In the genomic region with DNA sequence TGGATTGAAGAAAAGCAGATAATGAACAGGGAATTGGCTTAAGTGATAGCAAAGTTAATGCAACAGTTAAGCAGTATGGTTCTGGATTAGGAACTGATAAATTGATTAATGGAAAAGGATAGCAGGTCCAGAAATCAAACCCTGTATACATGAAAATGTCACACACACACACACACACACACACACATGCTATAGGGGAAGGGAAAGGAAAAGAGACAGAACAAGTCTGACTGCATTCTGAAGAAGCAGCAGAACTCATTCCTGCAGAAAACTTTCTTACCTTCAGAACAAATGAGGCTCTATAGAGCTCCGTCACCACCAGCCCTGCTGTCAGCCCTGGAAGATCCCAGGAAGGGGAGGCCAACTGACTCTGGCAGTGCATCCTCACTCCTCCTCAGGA, we compare ENCODE assay signal across 6 cellular contexts.
DNase-seq lines count a peak whose midpoint lies in the region; ATAC-seq, FAIRE-seq and TF ChIP-seq lines count a peak whose summit lies in the region.
"Not testable (repeated sequence)": the region's sequence is repeated elsewhere in the genome, so short reads cannot be mapped to it uniquely, and the experiment has no call there.

No MANE protein-coding gene starts in this region.

- CTCF ChIA-PET in H1 (lab: Charles Lee; ENCODE audit: partially characterized antibody) = not testable (repeated sequence)

- not testable (repeated sequence) for H4K5ac ChIP-seq in H1 (ENCODE audit: insufficient read length, low read depth, low read length)

- not testable (repeated sequence) for H3K4ac ChIP-seq in H1 (replicated peaks; ENCODE audit: insufficient read length, low read depth, low read length); trophoblast cell (ENCODE audit: low read depth, low read length)

- not testable (repeated sequence) for H2BK20ac ChIP-seq in H1 (ENCODE audit: low read length)

- H3K56ac ChIP-seq in H1 (replicated peaks; ENCODE audit: insufficient read length, low read depth, low read length) = not testable (repeated sequence)

- H3K27ac ChIP-seq in astrocyte (ENCODE audit: low read depth, low read length); H1 (ENCODE audit: low read depth, low read length); trophoblast cell (ENCODE audit: low read depth, low read length): not testable (repeated sequence)

- TF ChIP-seq RAD21 in H1 (IDR thresholded peaks at IDR 0.05 in 1 of 2, conservative IDR thresholded peaks at IDR 0.05 in 1 of 2; ENCODE audit: low read depth in 2 of 2, low read length in 2 of 2) = not testable (repeated sequence)

- not testable (repeated sequence) for H3K36me3 ChIP-seq in astrocyte (ENCODE audit: insufficient read depth, low read length); H1 (ENCODE audit: control insufficient read depth in 2 of 4, insufficient read depth in 4 of 4, low read length in 3 of 4); trophoblast cell (ENCODE audit: control insufficient read depth in 1 of 2, insufficient read depth in 2 of 2, low read length in 2 of 2)

- not testable (repeated sequence) for H4K12ac ChIP-seq in trophoblast cell (ENCODE audit: low read depth, low read length)

- not testable (repeated sequence) for H3K36me3 Mint-ChIP-seq in astrocyte (ENCODE audit: low read depth, unreplicated experiment)

- H2AK5ac ChIP-seq in H1 (ENCODE audit: low read depth, low read length); trophoblast cell (ENCODE audit: low read length): not testable (repeated sequence)

- H2BK5ac ChIP-seq in H1 (ENCODE audit: low read depth, low read length); trophoblast cell (ENCODE audit: low read depth, low read length, poor library complexity): not testable (repeated sequence)

- intact Hi-C loops in left colon (cut with DNase I, micrococcal nuclease) = not testable (repeated sequence)

- H4K20me1 ChIP-seq in astrocyte (ENCODE audit: insufficient read depth, low read length); H1 (replicated peaks in 1 of 2; ENCODE audit: control insufficient read depth in 1 of 2, insufficient read depth in 2 of 2, low read length in 2 of 2): not testable (repeated sequence)

- H3K9me3 ChIP-seq in astrocyte (ENCODE audit: insufficient read depth, low read depth, low read length); H1 (ENCODE audit: insufficient read depth in 2 of 2, low read depth in 1 of 2, low read length in 1 of 2); trophoblast cell (ENCODE audit: insufficient read depth, low read depth, low read length): not testable (repeated sequence)

- not testable (repeated sequence) for H3K27me3 ChIP-seq in astrocyte (ENCODE audit: insufficient read depth, low read length); H1 (replicated peaks in 1 of 4; ENCODE audit: control insufficient read depth in 3 of 4, extremely low read depth in 1 of 4, insufficient read depth in 3 of 4, low read length in 3 of 4); trophoblast cell (ENCODE audit: insufficient read depth, low read length)

- not testable (repeated sequence) for TF ChIP-seq POLR2A in H1 (IDR thresholded peaks at IDR 0.05; ENCODE audit: control extremely low read depth in 1 of 2, low read depth in 2 of 2, low read length in 2 of 2)

- H2BK12ac ChIP-seq in H1 (ENCODE audit: low read depth, low read length); trophoblast cell (ENCODE audit: low read length): not testable (repeated sequence)

- H3K27ac Mint-ChIP-seq in astrocyte (ENCODE audit: unreplicated experiment) = not testable (repeated sequence)

- H3K18ac ChIP-seq in H1 (ENCODE audit: extremely low read depth, low read length); trophoblast cell (ENCODE audit: low read length): not testable (repeated sequence)

- peak; percentile 44 for ATAC-seq in left colon

- not testable (repeated sequence) for H3K23ac ChIP-seq in H1 (ENCODE audit: insufficient read length); trophoblast cell (ENCODE audit: low read length)

- H3K4me1 ChIP-seq in astrocyte (ENCODE audit: insufficient read depth, low read length); H1 (replicated peaks in 1 of 4; ENCODE audit: control insufficient read depth in 3 of 4, insufficient read depth in 4 of 4, low read length in 3 of 4); trophoblast cell (ENCODE audit: control insufficient read depth in 1 of 2, insufficient read depth in 2 of 2, low read length in 2 of 2): not testable (repeated sequence)

- H3K4me1 Mint-ChIP-seq in astrocyte (ENCODE audit: low read depth, unreplicated experiment) = not testable (repeated sequence)

- H3K9ac ChIP-seq in astrocyte (ENCODE audit: low read length); H1 (replicated peaks in 1 of 4; ENCODE audit: extremely low read depth in 1 of 4, low read depth in 3 of 4, low read length in 3 of 4); trophoblast cell (ENCODE audit: low read length): not testable (repeated sequence)

- not testable (repeated sequence) for H3K4me3 Mint-ChIP-seq in astrocyte (ENCODE audit: unreplicated experiment)

- POLR2A ChIA-PET in H1 (lab: Charles Lee; ENCODE audit: partially characterized antibody) = not testable (repeated sequence)

- not testable (repeated sequence) for H3K4me2 ChIP-seq in astrocyte (ENCODE audit: low read length); H1 (ENCODE audit: insufficient read depth in 1 of 2, low read depth in 2 of 2, low read length in 2 of 2); trophoblast cell (ENCODE audit: low read length)

- no CpG with 5 or more reads among the region's 1 CpG for WGBS in H1 (ENCODE audit: extremely low coverage in 1 of 2, insufficient coverage in 1 of 2, insufficient read length in 1 of 2, insufficient replicate concordance in 2 of 2, low coverage in 1 of 2, low lambda C conversion rate in 2 of 2, missing lambda C conversion rate in 1 of 2), 2 experiments
- WGBS in trophoblast cell (ENCODE audit: extremely low coverage, insufficient coverage, insufficient read length) = no CpG with 5 or more reads among the region's 1 CpG

- H4K8ac ChIP-seq in H1 (ENCODE audit: extremely low read depth, insufficient read depth, low read length); trophoblast cell (ENCODE audit: low read depth, low read length): not testable (repeated sequence)

- not testable (repeated sequence) for H3K79me2 ChIP-seq in astrocyte (ENCODE audit: insufficient read depth, low read length); H1 (ENCODE audit: control insufficient read depth in 1 of 2, insufficient read depth in 2 of 2, low read length in 2 of 2); trophoblast cell (ENCODE audit: control insufficient read depth, insufficient read depth, low read length, poor library complexity)

- H2AFZ ChIP-seq in astrocyte (ENCODE audit: low read depth, low read length); H1 (ENCODE audit: low read length); trophoblast cell (ENCODE audit: insufficient read depth, low read length, poor library complexity): not testable (repeated sequence)

- H2BK15ac ChIP-seq in H1 (ENCODE audit: low read length) = not testable (repeated sequence)

- not testable (repeated sequence) for TF ChIP-seq EP300 in H1 (IDR thresholded peaks at IDR 0.05; ENCODE audit: borderline replicate concordance in 1 of 2, low read depth in 2 of 2, low read length in 2 of 2)

- DNase-seq in ELF-1 (ENCODE audit: low read depth, low spot score) (peak; percentile 9), NCI-H82 (lab: John Stamatoyannopoulos, UW) (peak; percentile 32), trophoblast cell (peak; percentile 42 to 71)
- DNase-seq in astrocyte (ENCODE audit: low read depth); H1 (ENCODE audit: low read depth in 1 of 2, low spot score in 2 of 2); left colon: not testable (repeated sequence)

- H4K91ac ChIP-seq in H1 (replicated peaks; ENCODE audit: insufficient read length, low read length); trophoblast cell (ENCODE audit: low read depth, low read length): not testable (repeated sequence)

- not testable (repeated sequence) for H3K14ac ChIP-seq in H1 (ENCODE audit: insufficient read length); trophoblast cell (ENCODE audit: low read length)

- H2BK120ac ChIP-seq in H1 (replicated peaks; ENCODE audit: low read depth, low read length); trophoblast cell (ENCODE audit: insufficient read depth, low read length, poor library complexity): not testable (repeated sequence)

- not testable (repeated sequence) for H3K4me3 ChIP-seq in astrocyte (ENCODE audit: insufficient read depth, low read depth, low read length); H1 (ENCODE audit: extremely low read depth in 1 of 4, insufficient read depth in 2 of 4, low read depth in 3 of 4, low read length in 4 of 4); trophoblast cell (ENCODE audit: low read depth, low read length)

- not testable (repeated sequence) for TF ChIP-seq CTCF in astrocyte (IDR thresholded peaks at IDR 0.05; ENCODE audit: insufficient read depth, low read depth, low read length); H1 (IDR thresholded peaks at IDR 0.05; ENCODE audit: control extremely low read depth in 1 of 3, insufficient read depth in 1 of 3, low read depth in 1 of 3, low read length in 3 of 3)

- not testable (repeated sequence) for H3K9me3 Mint-ChIP-seq in astrocyte (ENCODE audit: unreplicated experiment)

- H3K27me3 Mint-ChIP-seq in astrocyte (ENCODE audit: low read depth, unreplicated experiment) = not testable (repeated sequence)

- peak; percentile 5 for FAIRE-seq in astrocyte (lab: Jason Lieb, UNC)
- FAIRE-seq in H1 (lab: Jason Lieb, UNC) = peak; percentile 65

- not testable (repeated sequence) for H3K23me2 ChIP-seq in H1 (ENCODE audit: low read depth, low read length)

- H3K79me1 ChIP-seq in H1 (ENCODE audit: low read depth, low read length); trophoblast cell (ENCODE audit: low read length): not testable (repeated sequence)
